ENCODE assay signal across 30 cellular contexts in genomic region chr20:3532089-3532615, GRCh38.
"Had no signal": no experiment of that assay in that cellular context is flagged by ENCODE, and none has a peak within 500 bp of the region (broad histone marks: within the 10 kb centered on the region; RNA-seq: fewer than 3 reads in every experiment).

No MANE protein-coding gene starts in this region.

- H3K4me3 ChIP-seq: ascending aorta, K562 had no signal

- H3K9me3 Mint-ChIP-seq: activated CD4-positive, alpha-beta T cell treated with anti-CD3 and anti-CD28 coated beads, Interleukin-2, amount 10 ng/mL, durations not matched to agents 7 days and 5 days; activated naive CD4-positive, alpha-beta T cell treated with anti-CD3 and anti-CD28 coated beads, Interleukin-2, amount 10 ng/mL, durations not matched to agents 7 days and 5 days; activated naive CD8-positive, alpha-beta T cell treated with anti-CD3 and anti-CD28 coated beads, Interleukin-2, amount 10 ng/mL, durations not matched to agents 7 days and 5 days; WTC11 had no signal

- H3K27ac ChIP-seq: ascending aorta had no signal

- DNase-seq: activated CD4-positive, alpha-beta T cell treated with anti-CD3 and anti-CD28 coated beads for 36 hours; activated CD4-positive, alpha-beta T cell treated with anti-CD3 and anti-CD28 coated beads, Interleukin-2, amount 10 ng/mL, durations not matched to agents 7 days and 5 days; activated CD4-positive, alpha-beta T cell treated with anti-CD3 and anti-CD28 coated beads, Interleukin-2, amount 50 U/mL, for 48 hours; activated CD8-positive, alpha-beta T cell treated with anti-CD3 and anti-CD28 coated beads, Interleukin-2, amount 10 ng/mL, durations not matched to agents 7 days and 5 days; activated effector memory CD4-positive, alpha-beta T cell treated with Interleukin-2 at 50 U/mL for 16 hours; activated naive CD4-positive, alpha-beta T cell treated with anti-CD3 and anti-CD28 coated beads, Interleukin-2, amount 10 ng/mL, durations not matched to agents 7 days and 5 days; activated naive CD8-positive, alpha-beta T cell treated with anti-CD3 and anti-CD28 coated beads, Interleukin-2, amount 10 ng/mL, durations not matched to agents 7 days and 5 days; activated T-cell treated with anti-CD3 and anti-CD28 coated beads for 4 hours; activated T-cell treated with anti-CD3 and anti-CD28 coated beads, Interleukin-2, amount 50 U/mL, for 48 hours; amygdala; caudate nucleus; cerebellar nuclear complex; NCI-H1105; NCI-H1436; NCI-H1694; NCI-H1930; NCI-H345; NCI-H510A; NCI-H526; NCI-H748 treated with DMSO at 0.1 percent for 48 hours; NK-92 treated with Interleukin-12 subunit alpha and Interleukin-12 subunit beta, amount 100 ng/mL, for 24 hours; OCI-M1; Right ventricle myocardium superior; SW 1271; T1000 had no signal

- H3K9me3 ChIP-seq: ascending aorta had no signal

- H3K4me3 Mint-ChIP-seq: activated CD4-positive, alpha-beta T cell treated with anti-CD3 and anti-CD28 coated beads for 36 hours; activated CD4-positive, alpha-beta T cell treated with anti-CD3 and anti-CD28 coated beads, Interleukin-2, amount 10 ng/mL, durations not matched to agents 7 days and 5 days; activated CD8-positive, alpha-beta T cell treated with anti-CD3 and anti-CD28 coated beads, Interleukin-2, amount 10 ng/mL, durations not matched to agents 7 days and 5 days; activated naive CD4-positive, alpha-beta T cell treated with anti-CD3 and anti-CD28 coated beads, Interleukin-2, amount 10 ng/mL, durations not matched to agents 7 days and 5 days; activated naive CD8-positive, alpha-beta T cell treated with anti-CD3 and anti-CD28 coated beads, Interleukin-2, amount 10 ng/mL, durations not matched to agents 7 days and 5 days; brain; WTC11 had no signal

- H3K27me3 ChIP-seq: ascending aorta had no signal

- H3K4me1 ChIP-seq: ascending aorta had no signal

- H3K36me3 Mint-ChIP-seq: activated naive CD4-positive, alpha-beta T cell treated with anti-CD3 and anti-CD28 coated beads, Interleukin-2, amount 10 ng/mL, durations not matched to agents 7 days and 5 days; WTC11 had no signal

- H3K4me1 Mint-ChIP-seq: activated CD4-positive, alpha-beta T cell treated with anti-CD3 and anti-CD28 coated beads for 36 hours; brain; WTC11 had no signal

- H3K27ac Mint-ChIP-seq: activated CD4-positive, alpha-beta T cell treated with anti-CD3 and anti-CD28 coated beads for 36 hours; activated CD4-positive, alpha-beta T cell treated with anti-CD3 and anti-CD28 coated beads, Interleukin-2, amount 10 ng/mL, durations not matched to agents 7 days and 5 days; activated CD8-positive, alpha-beta T cell treated with anti-CD3 and anti-CD28 coated beads, Interleukin-2, amount 10 ng/mL, durations not matched to agents 7 days and 5 days; activated naive CD4-positive, alpha-beta T cell treated with anti-CD3 and anti-CD28 coated beads, Interleukin-2, amount 10 ng/mL, durations not matched to agents 7 days and 5 days; activated naive CD8-positive, alpha-beta T cell treated with anti-CD3 and anti-CD28 coated beads, Interleukin-2, amount 10 ng/mL, durations not matched to agents 7 days and 5 days; brain; WTC11 had no signal

- ATAC-seq: activated CD4-positive, alpha-beta T cell treated with anti-CD3 and anti-CD28 coated beads for 36 hours; activated CD4-positive, CD25-positive, alpha-beta regulatory T cell treated with anti-CD3 and anti-CD28 coated beads, Interleukin-2, amount 50 U/mL, for 24 hours; activated CD8-positive, alpha-beta T cell treated with anti-CD3 and anti-CD28 coated beads, Interleukin-2, amount 10 ng/mL, durations not matched to agents 7 days and 5 days; K562; WTC11 had no signal

- H3K27me3 Mint-ChIP-seq: activated CD4-positive, alpha-beta T cell treated with anti-CD3 and anti-CD28 coated beads for 36 hours; activated CD4-positive, alpha-beta T cell treated with anti-CD3 and anti-CD28 coated beads, Interleukin-2, amount 10 ng/mL, durations not matched to agents 7 days and 5 days; activated naive CD4-positive, alpha-beta T cell treated with anti-CD3 and anti-CD28 coated beads, Interleukin-2, amount 10 ng/mL, durations not matched to agents 7 days and 5 days; activated naive CD8-positive, alpha-beta T cell treated with anti-CD3 and anti-CD28 coated beads, Interleukin-2, amount 10 ng/mL, durations not matched to agents 7 days and 5 days; brain had no signal
